In genomic region chr7:69710773-69711445, GRCh38 we compare ENCODE assay signal across 29 cellular contexts.
"Had no signal": no experiment of that assay in that cellular context is flagged by ENCODE, and none has a peak within 500 bp of the region (broad histone marks: within the 10 kb centered on the region; RNA-seq: fewer than 3 reads in every experiment).

No MANE protein-coding gene starts in this region.

- H3K9me3 Mint-ChIP-seq: immature natural killer cell; nephron progenitor cell; stimulated activated memory B cell treated with anti-CD40 and anti-IgM and Interleukin-4, amounts not matched to agents 10 μg/mL and 1 μg/mL and 100 μg/mL, for 72 hours; stimulated activated naive CD8-positive, alpha-beta T cell treated with anti-CD3 and anti-CD28 coated beads, Interleukin-15, Interleukin-2, amounts not matched to agents 100 ng/mL and 50 ng/mL, for 24 hours had no signal

- H3K36me3 ChIP-seq: heart left ventricle, right lobe of liver, spleen, tibial artery, upper lobe of right lung, vagina had no signal

- H3K4me3 ChIP-seq: dorsolateral prefrontal cortex, heart left ventricle, lung, psoas muscle, right lobe of liver, spleen, tibial artery, upper lobe of right lung, vagina had no signal

- H3K27ac Mint-ChIP-seq: immature natural killer cell; naive thymus-derived CD4-positive, alpha-beta T cell; nephron progenitor cell; stimulated activated memory B cell treated with anti-CD40 and anti-IgM and Interleukin-4, amounts not matched to agents 10 μg/mL and 1 μg/mL and 100 μg/mL, for 72 hours; stimulated activated naive CD8-positive, alpha-beta T cell treated with anti-CD3 and anti-CD28 coated beads, Interleukin-15, Interleukin-2, amounts not matched to agents 100 ng/mL and 50 ng/mL, for 24 hours had no signal

- H3K4me1 Mint-ChIP-seq: naive thymus-derived CD4-positive, alpha-beta T cell had no signal

- DNase-seq: cortex of kidney; dorsolateral prefrontal cortex; effector CD8-positive, alpha-beta T cell; heart left ventricle; hippocampal formation; immature natural killer cell; kidney; left colon; left ventricle myocardium superior; mesenchymal stem cell; naive thymus-derived CD4-positive, alpha-beta T cell; nephron progenitor cell; psoas muscle; retina; right lobe of liver; spleen; stimulated activated CD4-positive, alpha-beta T cell treated with anti-CD3 and anti-CD28 coated beads, Interleukin-15, amount 100 ng/mL, for 24 hours; stimulated activated CD4-positive, alpha-beta T cell treated with anti-CD3 and anti-CD28 coated beads, Interleukin-1b, Interleukin-23, amount 100 ng/mL, for 48 hours; stimulated activated CD4-positive, alpha-beta T cell treated with anti-CD3 and anti-CD28 coated beads, Interleukin-4, amount 100 ng/mL, for 24 hours; tibial artery; upper lobe of right lung had no signal

- H3K9me3 ChIP-seq: heart left ventricle, psoas muscle, right lobe of liver, spleen, tibial artery, upper lobe of right lung, vagina had no signal

- H3K27me3 ChIP-seq: dorsolateral prefrontal cortex, heart left ventricle, right lobe of liver, tibial artery, upper lobe of right lung, vagina had no signal

- H3K4me3 Mint-ChIP-seq: immature natural killer cell; naive thymus-derived CD4-positive, alpha-beta T cell; nephron progenitor cell; stimulated activated memory B cell treated with anti-CD40 and anti-IgM and Interleukin-4, amounts not matched to agents 10 μg/mL and 1 μg/mL and 100 μg/mL, for 72 hours; stimulated activated naive CD8-positive, alpha-beta T cell treated with anti-CD3 and anti-CD28 coated beads, Interleukin-15, Interleukin-2, amounts not matched to agents 100 ng/mL and 50 ng/mL, for 24 hours had no signal

- H3K36me3 Mint-ChIP-seq: immature natural killer cell; naive thymus-derived CD4-positive, alpha-beta T cell; stimulated activated memory B cell treated with anti-CD40 and anti-IgM and Interleukin-4, amounts not matched to agents 10 μg/mL and 1 μg/mL and 100 μg/mL, for 72 hours had no signal

- H3K4me1 ChIP-seq: parathyroid adenoma, right lobe of liver, tibial artery, upper lobe of right lung had no signal

- H3K27ac ChIP-seq: dorsolateral prefrontal cortex, heart left ventricle, parathyroid adenoma, psoas muscle, right lobe of liver, spleen, tibial artery, upper lobe of right lung, vagina had no signal

- H3K9ac ChIP-seq: parathyroid adenoma had no signal

- ATAC-seq: esophagus mucosa; heart left ventricle; left colon; left ventricle myocardium superior; naive thymus-derived CD4-positive, alpha-beta T cell; psoas muscle; right lobe of liver; stimulated activated memory B cell treated with anti-CD40 and anti-IgM and Interleukin-4, amounts not matched to agents 10 μg/mL and 1 μg/mL and 100 μg/mL, for 72 hours; upper lobe of right lung had no signal

- H3K27me3 Mint-ChIP-seq: naive thymus-derived CD4-positive, alpha-beta T cell; stimulated activated memory B cell treated with anti-CD40 and anti-IgM and Interleukin-4, amounts not matched to agents 10 μg/mL and 1 μg/mL and 100 μg/mL, for 72 hours; stimulated activated naive CD8-positive, alpha-beta T cell treated with anti-CD3 and anti-CD28 coated beads, Interleukin-15, Interleukin-2, amounts not matched to agents 100 ng/mL and 50 ng/mL, for 24 hours had no signal

- FAIRE-seq: endometrium, frontal cortex, kidney had no signal
